11 cellular contexts compared by ENCODE assay signal in genomic region chrX:12672362-12673106, GRCh38.
"Had no signal": no experiment of that assay in that cellular context is flagged by ENCODE, and none has a peak within 500 bp of the region (broad histone marks: within the 10 kb centered on the region; RNA-seq: fewer than 3 reads in every experiment).

No MANE protein-coding gene starts in this region.

- H3K4me3 Mint-ChIP-seq: activated B cell treated with CpG ODN at 0.5 μM for 24 hours; activated CD8-positive, alpha-beta memory T cell treated with anti-CD3 and anti-CD28 coated beads, Interleukin-2, amount 10 ng/mL, durations not matched to agents 7 days and 5 days; activated T-cell treated with anti-CD3 and anti-CD28 coated beads, Interleukin-2, amount 50 U/mL, for 4 hours had no signal

- H3K4me3 ChIP-seq: body of pancreas, hepatocyte, pancreas had no signal

- ATAC-seq: activated CD8-positive, alpha-beta memory T cell treated with anti-CD3 and anti-CD28 coated beads, Interleukin-2, amount 10 ng/mL, durations not matched to agents 7 days and 5 days; body of pancreas; pancreas had no signal

- DNase-seq: activated B cell treated with CpG ODN at 0.5 μM for 24 hours; activated CD8-positive, alpha-beta memory T cell treated with anti-CD3 and anti-CD28 coated beads, Interleukin-2, amount 10 ng/mL, durations not matched to agents 7 days and 5 days; activated T-cell treated with anti-CD3 and anti-CD28 coated beads, Interleukin-2, amount 50 U/mL, for 4 hours; effector memory CD4-positive, alpha-beta T cell; pancreas; stimulated activated CD4-positive, alpha-beta T cell treated with anti-CD3 and anti-CD28 coated beads, Interleukin-15, amount 100 ng/mL, for 24 hours; stimulated activated CD4-positive, alpha-beta T cell treated with anti-CD3 and anti-CD28 coated beads, Interleukin-4, amount 100 ng/mL, for 24 hours had no signal

- H3K4me1 ChIP-seq: body of pancreas, pancreas had no signal

- H3K27ac Mint-ChIP-seq: activated B cell treated with CpG ODN at 0.5 μM for 24 hours; activated CD8-positive, alpha-beta memory T cell treated with anti-CD3 and anti-CD28 coated beads, Interleukin-2, amount 10 ng/mL, durations not matched to agents 7 days and 5 days had no signal

- H3K9me3 ChIP-seq: body of pancreas, pancreas had no signal

- H3K36me3 Mint-ChIP-seq: activated CD8-positive, alpha-beta memory T cell treated with anti-CD3 and anti-CD28 coated beads, Interleukin-2, amount 10 ng/mL, durations not matched to agents 7 days and 5 days had no signal

- H3K4me1 Mint-ChIP-seq: activated B cell treated with CpG ODN at 0.5 μM for 24 hours had no signal

- H3K36me3 ChIP-seq: pancreas had no signal

- H3K27ac ChIP-seq: body of pancreas, epithelial cell of prostate, hepatocyte, pancreas had no signal

- H3K27me3 ChIP-seq: body of pancreas, hepatocyte had no signal

- FAIRE-seq: pancreas, urothelium cell line had no signal

- H3K27me3 Mint-ChIP-seq: activated B cell treated with CpG ODN at 0.5 μM for 24 hours; activated CD8-positive, alpha-beta memory T cell treated with anti-CD3 and anti-CD28 coated beads, Interleukin-2, amount 10 ng/mL, durations not matched to agents 7 days and 5 days had no signal
